ENCODE assay signal across 8 cellular contexts in the genomic region with DNA sequence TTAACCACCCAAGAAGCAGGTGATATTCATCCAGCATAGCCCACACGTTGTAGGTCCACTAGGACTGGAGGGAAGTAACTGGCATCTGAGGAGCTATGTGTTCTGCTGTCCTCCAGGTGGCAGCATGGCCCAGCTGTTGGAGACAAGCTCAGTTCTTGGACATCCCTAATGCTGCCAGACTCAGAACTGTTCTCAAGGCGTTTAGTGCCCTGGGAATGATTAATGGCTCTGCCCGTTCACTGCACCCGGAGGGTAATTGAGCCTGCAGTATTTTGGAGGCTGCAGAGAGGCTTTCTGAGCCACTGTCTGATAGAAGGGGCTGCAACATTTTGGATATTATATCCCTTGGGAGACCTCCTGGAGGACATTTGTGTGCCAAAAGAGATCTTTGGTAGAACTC.
A peak's percentile ranks its signal among the peaks of the same experiment; 100 is the strongest.
DNase-seq lines count a peak whose midpoint lies in the region; ATAC-seq and TF ChIP-seq lines count a peak whose summit lies in the region.

No MANE protein-coding gene starts in this region.

- no peak overlapping the region for H3K4me3 ChIP-seq in uterus

- H3K27ac ChIP-seq in foreskin keratinocyte (no peak overlapping the region), uterus (no peak overlapping the region)

- peak; percentile 63 for DNase-seq in DMS114 treated with DMSO at 0.1 percent for 48 hours (lab: John Stamatoyannopoulos, UW; ENCODE audit: unreplicated experiment)
- peak; percentile 45 for DNase-seq in HT1080 (ENCODE audit: low read depth)
- peak; percentile 97 for DNase-seq in NCI-H82 (lab: John Stamatoyannopoulos, UW)
- DNase-seq in activated T-cell treated with anti-CD3 and anti-CD28 coated beads for 24 hours (ENCODE audit: low read depth), result peak; percentile 17
- DNase-seq in foreskin keratinocyte, result peak; percentile 36 to 75
- DNase-seq in non-pigmented ciliary epithelial cell (ENCODE audit: low read depth), result peak; percentile 73
- peak; percentile 40 to 67 for DNase-seq in uterus

- no peak for TF ChIP-seq POLR2A in uterus (IDR thresholded peaks at IDR 0.05)

- H3K4me1 ChIP-seq in foreskin keratinocyte, result no peaks in the 10 kb centered on the region
- no peaks in the 10 kb centered on the region for H3K4me1 ChIP-seq in uterus

- no peaks in the 10 kb centered on the region for H3K36me3 ChIP-seq in uterus

- H3K27me3 ChIP-seq in foreskin keratinocyte (no peaks in the 10 kb centered on the region), uterus (no peaks in the 10 kb centered on the region)

- ATAC-seq in GM21367 (IDR thresholded peaks at IDR 0.05; ENCODE audit: unreplicated experiment), result peak; percentile 94
- ATAC-seq in foreskin keratinocyte, result peak; percentile 97

- TF ChIP-seq CTCF in foreskin keratinocyte (conservative IDR thresholded peaks at IDR 0.05), result peak; percentile 87
- peak; percentile 41 to 75 (median 65) for TF ChIP-seq CTCF in uterus (IDR thresholded peaks at IDR 0.05)

- H3K9me3 ChIP-seq in uterus, result no peaks in the 10 kb centered on the region

- intact Hi-C loops in uterus (cut with DNase I; ENCODE audit: low total_unique reads), result no loop called here

Comparison
In these comparisons a context has a peak if more than half of its experiments do, and no peak if none do; other contexts are left out.
1. DNase-seq: peak in every context shown above with its lines; median percentile 97 in NCI-H82; 73 in non-pigmented ciliary epithelial cell; 63 in DMS114 treated with DMSO at 0.1 percent for 48 hours; 56 in foreskin keratinocyte; 54 in uterus; 45 in HT1080; 17 in activated T-cell treated with anti-CD3 and anti-CD28 coated beads for 24 hours.